Comparison of ENCODE assay signal across 1 cellular context in genomic region chrX:24153175-24153795, GRCh38.
TF ChIP-seq lines count a peak whose summit lies in the region.

No MANE protein-coding gene starts in this region.

TF ChIP-seq in GM12878, 131 proteins besides CTCF, POLR2A, EP300 and RAD21 (continued from another document):
- TF ChIP-seq POU2F2 (IDR thresholded peaks at IDR 0.05; ENCODE audit: borderline replicate concordance, low read depth, low read length): no peak
- TF ChIP-seq HDGF (IDR thresholded peaks at IDR 0.05): no peak
- TF ChIP-seq MTA2 (IDR thresholded peaks at IDR 0.05; ENCODE audit: low read depth): no peak
- no peak for TF ChIP-seq ZNF687 (IDR thresholded peaks at IDR 0.05)
